ENCODE assay signal across 17 cellular contexts in genomic region chr1:65965112-65965511, GRCh38.
"Had no signal": no experiment of that assay in that cellular context is flagged by ENCODE, and none has a peak within 500 bp of the region (broad histone marks: within the 10 kb centered on the region; RNA-seq: fewer than 3 reads in every experiment).

No MANE protein-coding gene starts in this region.

- ATAC-seq: activated CD8-positive, alpha-beta T cell treated with anti-CD3 and anti-CD28 coated beads for 36 hours; activated T-cell treated with anti-CD3 and anti-CD28 coated beads, Interleukin-2, amount 50 U/mL, for 4 hours; body of pancreas; effector memory CD8-positive, alpha-beta T cell; heart left ventricle; left lobe of liver; naive thymus-derived CD8-positive, alpha-beta T cell; T-helper 17 cell; WTC11 had no signal

- DNase-seq: activated CD4-positive, alpha-beta T cell treated with anti-CD3 and anti-CD28 coated beads for 48 hours; activated CD8-positive, alpha-beta T cell treated with anti-CD3 and anti-CD28 coated beads for 36 hours; activated effector memory CD4-positive, alpha-beta T cell treated with Interleukin-2 at 50 U/mL for 16 hours; activated T-cell treated with anti-CD3 and anti-CD28 coated beads, Interleukin-2, amount 50 U/mL, for 4 hours; body of pancreas; effector memory CD8-positive, alpha-beta T cell; heart left ventricle; naive thymus-derived CD8-positive, alpha-beta T cell; pancreas; retina; stimulated activated CD4-positive, alpha-beta T cell treated with anti-CD3 and anti-CD28 coated beads, Interleukin-12 subunit alpha, Interleukin-12 subunit beta, amount 100 ng/mL, for 4 hours; stimulated activated CD4-positive, alpha-beta T cell treated with anti-CD3 and anti-CD28 coated beads, Interleukin-2, amount 100 ng/mL, for 24 hours; stomach; T-helper 17 cell; thyroid gland had no signal
